ENCODE assay signal across 2 cellular contexts in genomic region chrX:86181325-86181724, GRCh38. TPM values are rescaled to one million over a fixed set of nuclear protein-coding genes. Genes with fewer than 3 reads are reported as not detected.
"Had no signal": no experiment of that assay in that cellular context is flagged by ENCODE, and none has a peak within 500 bp of the region (broad histone marks: within the 10 kb centered on the region; RNA-seq: fewer than 3 reads in every experiment).

No MANE protein-coding gene starts in this region.

RNA-seq across cellular contexts. Expression of gene DACH2, which starts 33.1 kb away (rescaled TPM):
- total RNA-seq: G401, GM12878 had no signal
